Comparison of ENCODE assay signal across 8 cellular contexts in the genomic region with DNA sequence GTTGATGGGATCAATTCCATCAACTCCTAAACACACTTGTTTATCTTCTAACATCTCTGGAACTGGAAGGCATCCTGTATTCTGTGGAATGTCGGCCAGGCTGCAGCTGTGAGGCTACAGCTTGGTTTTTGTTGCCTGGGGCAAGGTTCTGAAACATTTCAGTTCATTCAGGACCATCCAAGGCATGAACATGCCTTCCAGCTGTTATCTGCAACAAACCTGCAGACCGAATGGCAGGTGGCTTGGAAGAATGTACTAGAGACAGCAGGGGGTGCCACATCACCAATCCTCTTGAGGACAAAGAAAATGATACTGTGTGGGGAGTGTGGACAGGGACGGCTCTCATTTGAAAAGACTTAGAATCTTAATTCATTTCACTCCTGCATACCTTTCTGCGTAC. TPM values are rescaled to one million over a fixed set of nuclear protein-coding genes. Genes with fewer than 3 reads are reported as not detected.
DNase-seq lines count a peak whose midpoint lies in the region; ATAC-seq and TF ChIP-seq lines count a peak whose summit lies in the region.

No MANE protein-coding gene starts in this region.

- ATAC-seq in stimulated activated naive CD8-positive, alpha-beta T cell treated with anti-CD3 and anti-CD28 coated beads, Interleukin-15, Interleukin-2, amounts not matched to agents 100 U/mL and 50 U/mL, for 24 hours = peak; percentile 57
- no peak for ATAC-seq in HG02763 (IDR thresholded peaks at IDR 0.05; ENCODE audit: unreplicated experiment)

- peak; percentile 24 for TF ChIP-seq CTCF in fibroblast of the aortic adventitia (IDR thresholded peaks at IDR 0.05; ENCODE audit: insufficient read depth, low read length)

- DNase-seq in COLO829 (ENCODE audit: low spot score) (peak; percentile 30), HCEC 1CT (peak; percentile 10), OCI-M1 (lab: John Stamatoyannopoulos, UW) (peak; percentile 11), fibroblast of the aortic adventitia (ENCODE audit: low read depth) (peak; percentile 35), retina (no peak)
- DNase-seq in stimulated activated naive CD8-positive, alpha-beta T cell treated with anti-CD3 and anti-CD28 coated beads, Interleukin-15, Interleukin-2, amounts not matched to agents 100 U/mL and 50 U/mL, for 24 hours = peak; percentile 16
- no peak for DNase-seq in activated CD8-positive, alpha-beta memory T cell treated with anti-CD3 and anti-CD28 coated beads, Interleukin-2, amount 50 U/mL, for 48 hours

- no peak overlapping the region for H3K4me3 ChIP-seq in fibroblast of the aortic adventitia (ENCODE audit: low read depth, low read length)

RNA-seq across cellular contexts. Expression of a gene that starts 12.4 kb away (rescaled TPM):
- total RNA-seq in fibroblast of the aortic adventitia (ENCODE audit: low replicate concordance) = 0.18 TPM in 1 of 2 replicates, not detected in the other

RNA-seq across cellular contexts. Expression of a gene that starts 34.1 kb away (rescaled TPM):
- total RNA-seq in fibroblast of the aortic adventitia (ENCODE audit: low replicate concordance) = 0.25 and 1.4 TPM in 2 replicates

Comparison
In these comparisons a context has a peak if more than half of its experiments do, and no peak if none do; other contexts are left out.
1. DNase-seq: peak in COLO829 (single experiment), HCEC 1CT (single experiment), OCI-M1 (single experiment), fibroblast of the aortic adventitia (single experiment) and stimulated activated naive CD8-positive, alpha-beta T cell treated with anti-CD3 and anti-CD28 coated beads, Interleukin-15, Interleukin-2, amounts not matched to agents 100 U/mL and 50 U/mL, for 24 hours (single experiment); none in activated CD8-positive, alpha-beta memory T cell treated with anti-CD3 and anti-CD28 coated beads, Interleukin-2, amount 50 U/mL, for 48 hours (single experiment) and retina (single experiment).